Comparison of ENCODE assay signal across 22 cellular contexts in the genomic region with DNA sequence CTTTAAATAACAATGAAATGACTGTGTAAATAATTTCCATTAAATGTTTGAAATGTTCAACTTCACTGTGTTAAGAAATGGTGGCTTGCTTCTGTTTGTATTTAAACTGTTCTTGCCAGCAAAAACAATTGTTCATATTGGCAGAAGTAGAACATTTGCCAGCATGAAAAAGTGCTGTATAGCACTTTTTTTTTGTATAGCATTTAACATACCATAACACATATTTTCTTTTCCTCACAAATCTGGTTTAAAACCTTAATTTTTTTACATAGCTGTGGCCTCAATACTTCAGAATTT.
DNase-seq lines count a peak whose midpoint lies in the region; ATAC-seq, FAIRE-seq and TF ChIP-seq lines count a peak whose summit lies in the region.
"Had no signal": no experiment of that assay in that cellular context is flagged by ENCODE, and none has a peak within 500 bp of the region (broad histone marks: within the 10 kb centered on the region; RNA-seq: fewer than 3 reads in every experiment).

No MANE protein-coding gene starts in this region.

- peak overlapping the region; percentile 83 for H3K27ac ChIP-seq in VCaP
- H3K27ac ChIP-seq in endothelial cell of umbilical vein (ENCODE audit: insufficient read depth, low read depth, low read length): peak overlapping the region; percentile 91
- no peak overlapping the region for H3K27ac ChIP-seq in SJCRH30
- H3K27ac ChIP-seq: heart left ventricle, left lung, sigmoid colon, vagina had no signal

- H3K79me2 ChIP-seq in endothelial cell of umbilical vein (ENCODE audit: control insufficient read depth, insufficient read depth, low read length): no peaks in the 10 kb centered on the region

- H3K4me2 ChIP-seq in endothelial cell of umbilical vein (ENCODE audit: insufficient read depth, low read length): peak overlapping the region; percentile 83

- FAIRE-seq in endothelial cell of umbilical vein (lab: Jason Lieb, UNC): no peak

- H3K36me3 ChIP-seq in endothelial cell of umbilical vein (ENCODE audit: control insufficient read depth in 2 of 2, extremely low read depth in 1 of 2, insufficient read depth in 2 of 2, low read length in 2 of 2) (no peaks in the 10 kb centered on the region), SJCRH30 (no peaks in the 10 kb centered on the region)
- H3K36me3 ChIP-seq: heart left ventricle, left lung, sigmoid colon, vagina had no signal

- H4K20me1 ChIP-seq in endothelial cell of umbilical vein (replicated peaks; ENCODE audit: control insufficient read depth, extremely low read depth, insufficient read depth, low read length): no peaks in the 10 kb centered on the region

- H3K4me1 Mint-ChIP-seq in osteocyte (ENCODE audit: unreplicated experiment): peaks cover 58% of the 10 kb centered on the region
- H3K4me1 Mint-ChIP-seq: activated CD4-positive, alpha-beta T cell treated with anti-CD3 and anti-CD28 coated beads for 36 hours; activated naive CD4-positive, alpha-beta T cell treated with anti-CD3 and anti-CD28 coated beads, Interleukin-2, amount 10 ng/mL, durations not matched to agents 7 days and 5 days; CD4-positive, CD25-positive, alpha-beta regulatory T cell had no signal

- dilution Hi-C loops in endothelial cell of umbilical vein (cut with MboI; ENCODE audit: extremely low pct_ligation_motif_present, low sequenced_read_pairs): no loop called here

- POLR2A ChIA-PET in endothelial cell of umbilical vein (lab: Charles Lee): no interaction called here

- peak overlapping the region; percentile 66 for H3K9ac ChIP-seq in endothelial cell of umbilical vein (replicated peaks; ENCODE audit: extremely low read depth, insufficient read depth, low read length)

- peak overlapping the region; percentile 94 for H3K27ac Mint-ChIP-seq in osteocyte (ENCODE audit: unreplicated experiment)
- H3K27ac Mint-ChIP-seq: activated CD4-positive, alpha-beta T cell treated with anti-CD3 and anti-CD28 coated beads for 36 hours; activated naive CD4-positive, alpha-beta T cell treated with anti-CD3 and anti-CD28 coated beads, Interleukin-2, amount 10 ng/mL, durations not matched to agents 7 days and 5 days; activated T-cell treated with anti-CD3 and anti-CD28 coated beads, Interleukin-2, amount 50 U/mL, for 72 hours; CD4-positive, CD25-positive, alpha-beta regulatory T cell; T-cell had no signal

- DNase-seq in EH (ENCODE audit: low read depth): peak; percentile 81
- no peak for DNase-seq in endothelial cell of umbilical vein (ENCODE audit: low read depth, low spot score)
- DNase-seq in osteocyte (ENCODE audit: extremely low spot score, unreplicated experiment): no peak
- DNase-seq in SJCRH30: no peak
- no peak for DNase-seq in activated gamma-delta T cell (lab: John Stamatoyannopoulos, UW)
- DNase-seq: activated CD4-positive, alpha-beta T cell treated with anti-CD3 and anti-CD28 coated beads for 36 hours; activated naive CD4-positive, alpha-beta T cell treated with anti-CD3 and anti-CD28 coated beads, Interleukin-2, amount 10 ng/mL, durations not matched to agents 7 days and 5 days; activated T-cell treated with anti-CD3 and anti-CD28 coated beads, Interleukin-2, amount 50 U/mL, for 72 hours; CD4-positive, CD25-positive, alpha-beta regulatory T cell; cerebellar nuclear complex; heart left ventricle; Kasumi-1; left lung; NCI-H1048; sigmoid colon; substantia nigra; T-cell had no signal

- H2AFZ ChIP-seq in endothelial cell of umbilical vein (ENCODE audit: low read depth, low read length): no peak overlapping the region

- TF ChIP-seq POLR2A in endothelial cell of umbilical vein (IDR thresholded peaks at IDR 0.05; ENCODE audit: low read depth, low read length): no peak

- no peak for ATAC-seq in HG03025 (IDR thresholded peaks at IDR 0.05; ENCODE audit: low FRiP score, unreplicated experiment)
- no peak for ATAC-seq in HG03378 (IDR thresholded peaks at IDR 0.05; ENCODE audit: unreplicated experiment)
- ATAC-seq: activated CD4-positive, alpha-beta T cell treated with anti-CD3 and anti-CD28 coated beads for 36 hours; activated T-cell treated with anti-CD3 and anti-CD28 coated beads, Interleukin-2, amount 50 U/mL, for 72 hours; heart left ventricle; T-cell had no signal

- BruUV-seq in endothelial cell of umbilical vein (replicated peaks; lab: Mats Ljungman, UMichigan): no TSS peak

- H3K4me3 ChIP-seq in endothelial cell of umbilical vein (replicated peaks in 1 of 3; ENCODE audit: insufficient read depth in 1 of 3, low read depth in 1 of 3, low read length in 3 of 3): no peak overlapping the region
- no peak overlapping the region for H3K4me3 ChIP-seq in SJCRH30
- H3K4me3 ChIP-seq: heart left ventricle, left lung, sigmoid colon, vagina had no signal

- no peaks in the 10 kb centered on the region for H3K9me3 ChIP-seq in endothelial cell of umbilical vein (replicated peaks; ENCODE audit: control insufficient read depth, insufficient read depth, low read length)
- no peaks in the 10 kb centered on the region for H3K9me3 ChIP-seq in SJCRH30 (replicated peaks)
- H3K9me3 ChIP-seq: left lung, sigmoid colon, vagina had no signal

- peak overlapping the region; percentile 2 for H3K4me3 Mint-ChIP-seq in osteocyte (ENCODE audit: unreplicated experiment)
- H3K4me3 Mint-ChIP-seq: activated CD4-positive, alpha-beta T cell treated with anti-CD3 and anti-CD28 coated beads for 36 hours; activated naive CD4-positive, alpha-beta T cell treated with anti-CD3 and anti-CD28 coated beads, Interleukin-2, amount 10 ng/mL, durations not matched to agents 7 days and 5 days; CD4-positive, CD25-positive, alpha-beta regulatory T cell; nephron; T-cell had no signal

- H3K27me3 ChIP-seq in endothelial cell of umbilical vein (ENCODE audit: control insufficient read depth in 2 of 2, insufficient read depth in 2 of 2, low read length in 2 of 2): no peaks in the 10 kb centered on the region
- H3K27me3 ChIP-seq in SJCRH30: no peaks in the 10 kb centered on the region
- H3K27me3 ChIP-seq: heart left ventricle, left lung, sigmoid colon, vagina had no signal

- H3K9me1 ChIP-seq in endothelial cell of umbilical vein (replicated peaks; ENCODE audit: control insufficient read depth, extremely low read depth, insufficient read depth, low read length): no peaks in the 10 kb centered on the region

- no peaks in the 10 kb centered on the region for H3K27me3 Mint-ChIP-seq in osteocyte (ENCODE audit: unreplicated experiment)
- H3K27me3 Mint-ChIP-seq: CD4-positive, CD25-positive, alpha-beta regulatory T cell had no signal

- peaks cover 15% of the 10 kb centered on the region for H3K9me3 Mint-ChIP-seq in osteocyte (ENCODE audit: unreplicated experiment)
- H3K9me3 Mint-ChIP-seq: activated naive CD4-positive, alpha-beta T cell treated with anti-CD3 and anti-CD28 coated beads, Interleukin-2, amount 10 ng/mL, durations not matched to agents 7 days and 5 days; activated T-cell treated with anti-CD3 and anti-CD28 coated beads, Interleukin-2, amount 50 U/mL, for 72 hours; CD4-positive, CD25-positive, alpha-beta regulatory T cell; nephron; T-cell had no signal

- peaks cover 43% of the 10 kb centered on the region for H3K4me1 ChIP-seq in endothelial cell of umbilical vein (ENCODE audit: control insufficient read depth, extremely low read depth, insufficient read depth, low read length)
- H3K4me1 ChIP-seq in SJCRH30: peaks cover 26% of the 10 kb centered on the region
- H3K4me1 ChIP-seq: sigmoid colon, vagina had no signal

- intact Hi-C loops in endothelial cell of umbilical vein (cut with micrococcal nuclease): loop anchor here (2.0 to 10.0 kb wide), 3 partner anchors 93 to 411 kb away; partner anchors contain the start of genes ADAMTS3, ANKRD17 and COX18

- CTCF ChIA-PET in endothelial cell of umbilical vein (lab: Charles Lee): interaction anchor here (0.9 to 1.1 kb wide), 4 partner anchors 8 to 23 kb away, joined by 3 to 4 read pairs (median 3); no protein-coding TSS in a partner anchor

- peaks cover 2% of the 10 kb centered on the region for H3K36me3 Mint-ChIP-seq in osteocyte (ENCODE audit: unreplicated experiment)
- H3K36me3 Mint-ChIP-seq: activated naive CD4-positive, alpha-beta T cell treated with anti-CD3 and anti-CD28 coated beads, Interleukin-2, amount 10 ng/mL, durations not matched to agents 7 days and 5 days; CD4-positive, CD25-positive, alpha-beta regulatory T cell; T-cell had no signal

- TF ChIP-seq CTCF in VCaP (conservative IDR thresholded peaks at IDR 0.05) (no peak), endothelial cell of umbilical vein (IDR thresholded peaks at IDR 0.05; ENCODE audit: extremely low read depth in 1 of 2, insufficient read depth in 1 of 2, low read depth in 1 of 2, low read length in 2 of 2) (no peak), osteocyte (IDR thresholded peaks at IDR 0.05) (no peak)

TF ChIP-seq in endothelial cell of umbilical vein, 7 proteins besides CTCF, POLR2A, EP300 and RAD21:
- TF ChIP-seq MAX (IDR thresholded peaks at IDR 0.05; ENCODE audit: insufficient read depth, insufficient read length): no peak
- no peak for TF ChIP-seq GATA2 (IDR thresholded peaks at IDR 0.05; ENCODE audit: insufficient read depth, insufficient read length, low read depth, low read length)
- no peak for TF ChIP-seq JUN (IDR thresholded peaks at IDR 0.05; ENCODE audit: borderline replicate concordance, insufficient read depth, insufficient read length, low read depth)
TF ChIP-seq in endothelial cell of umbilical vein: peak in this region for 0.
